In the genomic region with DNA sequence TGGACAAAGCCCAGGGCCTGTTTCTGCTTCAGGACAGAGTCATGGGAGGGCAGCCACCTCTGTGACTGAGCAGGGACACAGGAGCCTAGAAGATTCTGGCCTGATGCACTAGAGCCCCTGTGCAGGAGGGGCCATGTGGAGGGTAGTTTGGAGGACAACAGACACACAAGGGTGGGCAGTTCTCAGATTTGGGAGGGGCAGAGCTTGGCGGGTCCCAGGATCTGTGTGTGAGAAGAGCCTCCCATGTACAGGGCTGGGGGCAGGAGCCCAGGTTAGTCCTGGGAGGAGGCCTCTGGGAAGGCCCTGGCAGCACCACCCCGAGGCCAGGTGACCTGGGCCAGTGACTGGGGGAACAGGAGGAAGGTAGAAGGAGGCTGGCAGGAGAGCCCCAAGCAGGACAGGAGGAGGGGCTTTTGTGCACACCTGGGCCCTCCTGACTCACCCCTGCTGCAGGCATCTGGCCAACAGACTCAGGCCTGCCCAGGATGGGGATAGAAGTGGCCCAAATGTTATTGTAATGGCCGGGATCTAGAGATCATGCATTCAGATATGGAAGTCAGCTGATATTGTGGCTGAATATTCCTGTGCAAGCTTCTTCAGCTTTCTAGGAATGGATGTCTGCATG, we compare ENCODE assay signal across 1 cellular context.
TF ChIP-seq lines count a peak whose summit lies in the region.

No MANE protein-coding gene starts in this region.

TF ChIP-seq in HEK293, 187 proteins besides CTCF, POLR2A, EP300 and RAD21 (continued from another document):
- TF ChIP-seq SETDB1 (IDR thresholded peaks at IDR 0.05; ENCODE audit: insufficient read length, low read length): no peak
- TF ChIP-seq GLIS2 (tag by site-specific recombination; IDR thresholded peaks at IDR 0.05): 0 out of 2 replicates have a peak, but pooled peaks have one; percentile 10
- TF ChIP-seq, protein P1, sequence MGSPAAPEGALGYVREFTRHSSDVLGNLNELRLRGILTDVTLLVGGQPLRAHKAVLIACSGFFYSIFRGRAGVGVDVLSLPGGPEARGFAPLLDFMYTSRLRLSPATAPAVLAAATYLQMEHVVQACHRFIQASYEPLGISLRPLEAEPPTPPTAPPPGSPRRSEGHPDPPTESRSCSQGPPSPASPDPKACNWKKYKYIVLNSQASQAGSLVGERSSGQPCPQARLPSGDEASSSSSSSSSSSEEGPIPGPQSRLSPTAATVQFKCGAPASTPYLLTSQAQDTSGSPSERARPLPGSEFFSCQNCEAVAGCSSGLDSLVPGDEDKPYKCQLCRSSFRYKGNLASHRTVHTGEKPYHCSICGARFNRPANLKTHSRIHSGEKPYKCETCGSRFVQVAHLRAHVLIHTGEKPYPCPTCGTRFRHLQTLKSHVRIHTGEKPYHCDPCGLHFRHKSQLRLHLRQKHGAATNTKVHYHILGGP (tag by site-specific recombination; IDR thresholded peaks at IDR 0.05): peak; percentile 65; the same call in 1 of the 2 replicates
- TF ChIP-seq, protein P2, sequence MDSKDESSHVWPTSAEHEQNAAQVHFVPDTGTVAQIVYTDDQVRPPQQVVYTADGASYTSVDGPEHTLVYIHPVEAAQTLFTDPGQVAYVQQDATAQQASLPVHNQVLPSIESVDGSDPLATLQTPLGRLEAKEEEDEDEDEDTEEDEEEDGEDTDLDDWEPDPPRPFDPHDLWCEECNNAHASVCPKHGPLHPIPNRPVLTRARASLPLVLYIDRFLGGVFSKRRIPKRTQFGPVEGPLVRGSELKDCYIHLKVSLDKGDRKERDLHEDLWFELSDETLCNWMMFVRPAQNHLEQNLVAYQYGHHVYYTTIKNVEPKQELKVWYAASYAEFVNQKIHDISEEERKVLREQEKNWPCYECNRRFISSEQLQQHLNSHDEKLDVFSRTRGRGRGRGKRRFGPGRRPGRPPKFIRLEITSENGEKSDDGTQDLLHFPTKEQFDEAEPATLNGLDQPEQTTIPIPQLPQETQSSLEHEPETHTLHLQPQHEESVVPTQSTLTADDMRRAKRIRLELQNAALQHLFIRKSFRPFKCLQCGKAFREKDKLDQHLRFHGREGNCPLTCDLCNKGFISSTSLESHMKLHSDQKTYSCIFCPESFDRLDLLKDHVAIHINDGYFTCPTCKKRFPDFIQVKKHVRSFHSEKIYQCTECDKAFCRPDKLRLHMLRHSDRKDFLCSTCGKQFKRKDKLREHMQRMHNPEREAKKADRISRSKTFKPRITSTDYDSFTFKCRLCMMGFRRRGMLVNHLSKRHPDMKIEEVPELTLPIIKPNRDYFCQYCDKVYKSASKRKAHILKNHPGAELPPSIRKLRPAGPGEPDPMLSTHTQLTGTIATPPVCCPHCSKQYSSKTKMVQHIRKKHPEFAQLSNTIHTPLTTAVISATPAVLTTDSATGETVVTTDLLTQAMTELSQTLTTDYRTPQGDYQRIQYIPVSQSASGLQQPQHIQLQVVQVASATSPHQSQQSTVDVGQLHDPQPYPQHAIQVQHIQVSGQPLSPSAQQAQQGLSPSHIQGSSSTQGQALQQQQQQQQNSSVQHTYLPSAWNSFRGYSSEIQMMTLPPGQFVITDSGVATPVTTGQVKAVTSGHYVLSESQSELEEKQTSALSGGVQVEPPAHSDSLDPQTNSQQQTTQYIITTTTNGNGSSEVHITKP (tag by site-specific recombination; IDR thresholded peaks at IDR 0.05): peak; percentile 31; the same call in 1 of the 2 replicates
- TF ChIP-seq KLF7 (tag by site-specific recombination; IDR thresholded peaks at IDR 0.05; ENCODE audit: borderline replicate concordance): no peak
- no peak for TF ChIP-seq ZNF394 (tag by site-specific recombination; IDR thresholded peaks at IDR 0.05; ENCODE audit: borderline replicate concordance)
- TF ChIP-seq ZBTB48 (tag by site-specific recombination; IDR thresholded peaks at IDR 0.05): no peak
- no peak for TF ChIP-seq ZNF747 (tag by site-specific recombination; IDR thresholded peaks at IDR 0.05)
- no peak for TF ChIP-seq EGR2 (tag by site-specific recombination; IDR thresholded peaks at IDR 0.05; ENCODE audit: low read depth)
- no peak for TF ChIP-seq ZNF169 (tag by site-specific recombination; IDR thresholded peaks at IDR 0.05)
